Comparison of ENCODE assay signal across 9 cellular contexts in genomic region chr3:36876181-36876936, GRCh38.
DNase-seq lines count a peak whose midpoint lies in the region; ATAC-seq, FAIRE-seq and TF ChIP-seq lines count a peak whose summit lies in the region.
"Had no signal": no experiment of that assay in that cellular context is flagged by ENCODE, and none has a peak within 500 bp of the region (broad histone marks: within the 10 kb centered on the region; RNA-seq: fewer than 3 reads in every experiment).

No MANE protein-coding gene starts in this region.

- no peak overlapping the region for H3K4me3 ChIP-seq in skin epidermis

- no peaks in the 10 kb centered on the region for H3K9me3 Mint-ChIP-seq in CD4-positive, alpha-beta T cell
- H3K9me3 Mint-ChIP-seq in WTC11, result no peaks in the 10 kb centered on the region
- H3K9me3 Mint-ChIP-seq: brain had no signal

- CTCF ChIA-PET in CD4-positive, alpha-beta T cell (lab: Charles Lee), result interaction anchor here (1.9 kb wide), 2 partner anchors 11 to 82 kb away, joined by 8 to 16 read pairs; no protein-coding TSS in a partner anchor
- CTCF ChIA-PET in WTC11 (lab: Charles Lee), result interaction anchor here (1.5 to 3.1 kb wide), 2 partner anchors 82 to 84 kb away, joined by 7 to 8 read pairs; no protein-coding TSS in a partner anchor

- ATAC-seq in CD4-positive, alpha-beta T cell (ENCODE audit: poor library complexity), result peak; percentile 92
- ATAC-seq in HG03135 (IDR thresholded peaks at IDR 0.05; ENCODE audit: unreplicated experiment) (peak; percentile 98), WTC11 (peak; percentile 65)

- peak overlapping the region; percentile 69 for H3K4me3 Mint-ChIP-seq in CD4-positive, alpha-beta T cell
- H3K4me3 Mint-ChIP-seq in WTC11, result no peak overlapping the region
- H3K4me3 Mint-ChIP-seq: brain had no signal

- peak overlapping the region; percentile 96 for H3K27ac Mint-ChIP-seq in CD4-positive, alpha-beta T cell
- no peak overlapping the region for H3K27ac Mint-ChIP-seq in WTC11
- H3K27ac Mint-ChIP-seq: brain had no signal

- peaks cover 72% of the 10 kb centered on the region for H3K4me1 Mint-ChIP-seq in CD4-positive, alpha-beta T cell (ENCODE audit: low read depth)
- peaks cover 2% of the 10 kb centered on the region; the same call in 1 of the 2 replicates for H3K4me1 Mint-ChIP-seq in WTC11

- H3K27me3 Mint-ChIP-seq in CD4-positive, alpha-beta T cell, result no peaks in the 10 kb centered on the region
- no peaks in the 10 kb centered on the region for H3K27me3 Mint-ChIP-seq in WTC11 (ENCODE audit: low read depth)

- DNase-seq in CD4-positive, alpha-beta T cell, result peak in 2 of 10 experiments; percentile 6 to 10
- DNase-seq in GM19240 (ENCODE audit: insufficient read length, low spot score) (peak; percentile 73), WTC11 (ENCODE audit: low spot score) (no peak), frontal cortex (ENCODE audit: low spot score in 2 of 2) (no peak), HPDE6-E6E7 (ENCODE audit: extremely low spot score) (no peak), Kasumi-1 (lab: John Stamatoyannopoulos, UW) (no peak)

- no peaks in the 10 kb centered on the region for H3K9me3 ChIP-seq in CD4-positive, alpha-beta T cell (ENCODE audit: control insufficient read depth, low read length)

- H3K36me3 Mint-ChIP-seq in CD4-positive, alpha-beta T cell (ENCODE audit: low read depth), result peaks cover 54% of the 10 kb centered on the region
- H3K36me3 Mint-ChIP-seq in WTC11, result no peaks in the 10 kb centered on the region
- H3K36me3 Mint-ChIP-seq: brain had no signal

- H3K27me3 ChIP-seq in CD4-positive, alpha-beta T cell (ENCODE audit: control insufficient read depth, insufficient read depth, low read length), result no peaks in the 10 kb centered on the region

- intact Hi-C loops in CD4-positive, alpha-beta T cell (cut with DNase I, micrococcal nuclease), result loop anchor here in 1 of 2 experiments (1.0 to 2.0 kb wide), 2 partner anchors 32 to 82 kb away; no protein-coding TSS in a partner anchor

- no peak for FAIRE-seq in frontal cortex (lab: Jason Lieb, UNC)

- TF ChIP-seq CTCF in CD4-positive, alpha-beta T cell (IDR thresholded peaks at IDR 0.05), result no peak
- no peak for TF ChIP-seq CTCF in WTC11 (IDR thresholded peaks at IDR 0.05)

- POLR2A ChIA-PET in CD4-positive, alpha-beta T cell (lab: Charles Lee), result interaction anchor here (1.1 to 4.1 kb wide), 13 partner anchors 9 to 117 kb away, joined by 3 to 33 read pairs (median 7); partner anchors contain the start of genes EPM2AIP1, MLH1 and TRANK1
- POLR2A ChIA-PET in WTC11 (lab: Charles Lee), result interaction anchor here (0.6 kb wide), 1 partner anchor 488 kb away, joined by 3 read pairs; no protein-coding TSS in a partner anchor

- H3K27ac ChIP-seq in CD4-positive, alpha-beta T cell (ENCODE audit: low read depth, low read length), result peak overlapping the region; percentile 77
- H3K27ac ChIP-seq in skin epidermis, result peak overlapping the region in 15 of 21 experiments; percentile 9 to 87 (median 55)

TF ChIP-seq in WTC11, 78 proteins besides CTCF, POLR2A, EP300 and RAD21:
- TF ChIP-seq ZNF232 (CRISPR knock-in tag; IDR thresholded peaks at IDR 0.05), result no peak
- TF ChIP-seq NFYB (CRISPR knock-in tag; conservative IDR thresholded peaks at IDR 0.05; ENCODE audit: low read depth), result peak; percentile 37; the same call in 1 of the 2 replicates
